Comparison of ENCODE assay signal across 8 cellular contexts in genomic region chr2:71548589-71549485, GRCh38.
DNase-seq lines count a peak whose midpoint lies in the region; ATAC-seq lines count a peak whose summit lies in the region.

No MANE protein-coding gene starts in this region.

- peak; percentile 69 for ATAC-seq in left colon
- no peak for ATAC-seq in HG03571 (IDR thresholded peaks at IDR 0.05; ENCODE audit: unreplicated experiment)

- H3K27ac ChIP-seq in caudate nucleus (ENCODE audit: low read depth, low read length): no peak overlapping the region

- peak; percentile 59 for DNase-seq in NK-92 treated with Interleukin-12 subunit alpha and Interleukin-12 subunit beta, amount 100 ng/mL, for 24 hours (lab: John Stamatoyannopoulos, UW)
- no peak for DNase-seq in NK-92 (lab: John Stamatoyannopoulos, UW; ENCODE audit: unreplicated experiment)
- peak; percentile 31 for DNase-seq in NCI-H146 treated with DMSO at 0.1 percent for 48 hours (lab: John Stamatoyannopoulos, UW; ENCODE audit: unreplicated experiment)
- peak; percentile 28 for DNase-seq in activated CD4-positive, CD25-positive, alpha-beta regulatory T cell treated with anti-CD3 and anti-CD28 coated beads, Interleukin-2, amount 50 U/mL, for 16 hours (ENCODE audit: low read depth, low spot score)
- DNase-seq in caudate nucleus (lab: John Stamatoyannopoulos, UW): peak in 60 of 61 donors; percentile 6 to 82 (median 60)
- DNase-seq in left colon: peak; percentile 55 to 80
- DNase-seq in stimulated activated CD4-positive, alpha-beta T cell treated with anti-CD3 and anti-CD28 coated beads, Interleukin-4, amount 100 ng/mL, for 4 hours: peak; percentile 49 to 64

- intact Hi-C loops in left colon (cut with DNase I, micrococcal nuclease): loop anchor here in 1 of 2 donors (5.0 to 10.0 kb wide), 3 partner anchors 256 to 1196 kb away; no protein-coding TSS in a partner anchor
